8 cellular contexts compared by ENCODE assay signal in the genomic region with DNA sequence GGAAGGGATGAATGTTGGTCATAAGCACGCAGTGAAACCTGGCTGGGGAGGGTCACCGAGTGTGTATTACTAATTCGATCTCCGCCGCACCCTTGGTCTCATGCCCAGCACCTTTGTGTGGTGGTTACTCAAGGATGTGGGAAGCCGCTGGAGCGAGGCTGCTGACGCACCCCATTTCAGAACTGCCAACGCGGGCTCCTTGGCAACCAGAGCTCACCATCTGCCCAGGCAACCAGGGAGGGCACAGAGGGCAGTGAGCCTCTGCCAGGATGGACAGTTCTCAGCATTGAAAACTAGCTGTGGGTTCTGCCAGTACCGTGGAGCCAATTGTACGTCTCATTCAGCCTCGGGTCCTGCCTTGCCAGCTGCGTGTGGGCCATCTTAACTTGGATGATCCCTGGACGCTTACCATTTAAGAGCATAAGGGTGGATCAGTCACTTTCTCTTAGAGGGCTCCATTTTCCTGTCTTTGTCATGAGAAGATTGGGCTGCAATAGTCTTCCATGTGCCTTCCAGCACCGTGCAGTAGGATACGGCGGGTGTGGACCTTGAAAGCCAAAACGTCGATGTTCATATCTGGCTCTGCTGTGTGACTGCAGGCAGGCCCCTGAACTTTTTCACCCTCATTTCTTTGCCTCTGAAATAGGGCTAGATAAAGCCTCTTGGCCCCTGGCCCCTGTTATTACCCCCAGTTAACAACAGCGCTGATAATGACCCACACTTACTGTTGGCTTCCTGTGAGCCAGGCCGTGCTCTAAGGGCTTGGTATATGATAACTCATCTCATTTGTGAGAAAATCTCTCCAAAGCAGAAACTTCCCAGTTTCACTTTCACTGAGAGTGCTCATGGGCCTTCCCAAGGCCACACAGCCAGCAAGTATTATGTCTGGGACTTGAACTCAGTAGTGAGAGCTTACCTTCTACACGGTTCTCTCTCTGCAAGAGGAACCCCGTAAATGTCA.
A peak's percentile ranks its signal among the peaks of the same experiment; 100 is the strongest.
DNase-seq lines count a peak whose midpoint lies in the region; ATAC-seq and TF ChIP-seq lines count a peak whose summit lies in the region.

No MANE protein-coding gene starts in this region.

- H3K27ac ChIP-seq in PC-9 (peak overlapping the region; percentile 96), GM23248 (no peak overlapping the region)

- H3K27me3 ChIP-seq in PC-9 (ENCODE audit: insufficient read depth, low read depth) (no peaks in the 10 kb centered on the region), kidney epithelial cell (ENCODE audit: control insufficient read depth, insufficient read depth, low read length) (no peaks in the 10 kb centered on the region), GM23248 (replicated peaks; ENCODE audit: insufficient read depth) (peaks cover 24% of the 10 kb centered on the region; the same call in 1 of the 2 replicates)

- POLR2A ChIA-PET in PC-9 (lab: Charles Lee; ENCODE audit: unreplicated experiment): interaction anchor here (0.5 to 0.7 kb wide), 3 partner anchors 258 to 310 kb away, joined by 4 read pairs; no protein-coding TSS in a partner anchor

- no peaks in the 10 kb centered on the region for H3K79me2 ChIP-seq in PC-9 (ENCODE audit: low read depth)
- H3K79me2 ChIP-seq in GM23248 (ENCODE audit: insufficient read depth): no peaks in the 10 kb centered on the region

- DNase-seq in PC-9 (peak; percentile 87 to 97), kidney epithelial cell (ENCODE audit: low read depth) (peak; percentile 77), GM23248 (no peak), AG08395 (ENCODE audit: low spot score) (no peak)

- H4K20me1 ChIP-seq in PC-9 (ENCODE audit: insufficient read depth) (no peaks in the 10 kb centered on the region), GM23248 (ENCODE audit: insufficient read depth) (no peaks in the 10 kb centered on the region)

- no peak overlapping the region for H2AFZ ChIP-seq in PC-9
- H2AFZ ChIP-seq in GM23248: no peak overlapping the region

- H3K36me3 ChIP-seq in PC-9 (ENCODE audit: low read depth) (no peaks in the 10 kb centered on the region), kidney epithelial cell (ENCODE audit: control insufficient read depth, insufficient read depth, low read length) (no peaks in the 10 kb centered on the region), GM23248 (ENCODE audit: low read depth) (no peaks in the 10 kb centered on the region)

- TSS peak; percentile 72 for BruUV-seq in PC-9 (replicated peaks; lab: Mats Ljungman, UMichigan)

- H3K9me2 ChIP-seq in PC-9 (ENCODE audit: insufficient read depth) (no peaks in the 10 kb centered on the region), GM23248 (ENCODE audit: insufficient read depth) (no peaks in the 10 kb centered on the region)

- CTCF ChIA-PET in PC-9 (lab: Charles Lee): interaction anchor here (0.6 kb wide), 1 partner anchor 171 kb away, joined by 3 read pairs; no protein-coding TSS in a partner anchor

- ATAC-seq in GM18868 (IDR thresholded peaks at IDR 0.05; ENCODE audit: unreplicated experiment): peak; percentile 85
- ATAC-seq in HG02970 (IDR thresholded peaks at IDR 0.05; ENCODE audit: low FRiP score, unreplicated experiment): peak; percentile 43
- ATAC-seq in HG02840 (IDR thresholded peaks at IDR 0.05; ENCODE audit: low FRiP score, unreplicated experiment): no peak
- no peak for ATAC-seq in GM21526 (IDR thresholded peaks at IDR 0.05; ENCODE audit: low FRiP score, unreplicated experiment)

- H3K4me2 ChIP-seq in PC-9: peak overlapping the region; percentile 69
- H3K4me2 ChIP-seq in GM23248 (ENCODE audit: unreplicated experiment): no peak overlapping the region

- H3K4me1 ChIP-seq in PC-9 (replicated peaks; ENCODE audit: insufficient read depth): peaks cover 89% of the 10 kb centered on the region
- H3K4me1 ChIP-seq in GM23248 (ENCODE audit: insufficient read depth): no peaks in the 10 kb centered on the region

- peaks cover 69% of the 10 kb centered on the region for H3F3A ChIP-seq in PC-9 (ENCODE audit: insufficient read depth, low read depth)
- H3F3A ChIP-seq in GM23248 (ENCODE audit: insufficient read depth): no peaks in the 10 kb centered on the region

- intact Hi-C loops in PC-9 (cut with micrococcal nuclease; ENCODE audit: unreplicated experiment): loop anchor here (1.0 to 5.0 kb wide), 3 partner anchors 51 to 172 kb away; no protein-coding TSS in a partner anchor

- in situ Hi-C loops in GM23248 (cut with MboI): no loop called here

- TF ChIP-seq CTCF in PC-9 (conservative IDR thresholded peaks at IDR 0.05) (no peak), kidney epithelial cell (IDR thresholded peaks at IDR 0.05; ENCODE audit: insufficient read depth, low read length, poor library complexity, severe bottlenecking) (no peak)

- H3K9me3 ChIP-seq in PC-9 (ENCODE audit: insufficient read depth, low read depth) (no peaks in the 10 kb centered on the region), GM23248 (ENCODE audit: low read depth) (no peaks in the 10 kb centered on the region)

- H3K4me3 ChIP-seq in PC-9 (no peak overlapping the region), kidney epithelial cell (ENCODE audit: low read depth, low read length) (no peak overlapping the region), GM23248 (no peak overlapping the region)

- no peak overlapping the region for H3K9ac ChIP-seq in GM23248

- WGBS in GM23248 (ENCODE audit: low coverage in 1 of 2, low lambda C conversion rate in 2 of 2, missing lambda C conversion rate in 2 of 2), 2 experiments: 80% methylated on average over 24 of the region's 24 CpGs

Comparison
In these comparisons a context has a peak if more than half of its experiments do, and no peak if none do; other contexts are left out.
1. ATAC-seq: peak in GM18868 (single experiment) and HG02970 (single experiment); none in HG02840 (single experiment) and GM21526 (single experiment).
2. DNase-seq: peak in PC-9 (2 of 2) and kidney epithelial cell (single experiment); none in GM23248 (single experiment) and AG08395 (single experiment).